ENCODE assay signal across 21 cellular contexts in the genomic region with DNA sequence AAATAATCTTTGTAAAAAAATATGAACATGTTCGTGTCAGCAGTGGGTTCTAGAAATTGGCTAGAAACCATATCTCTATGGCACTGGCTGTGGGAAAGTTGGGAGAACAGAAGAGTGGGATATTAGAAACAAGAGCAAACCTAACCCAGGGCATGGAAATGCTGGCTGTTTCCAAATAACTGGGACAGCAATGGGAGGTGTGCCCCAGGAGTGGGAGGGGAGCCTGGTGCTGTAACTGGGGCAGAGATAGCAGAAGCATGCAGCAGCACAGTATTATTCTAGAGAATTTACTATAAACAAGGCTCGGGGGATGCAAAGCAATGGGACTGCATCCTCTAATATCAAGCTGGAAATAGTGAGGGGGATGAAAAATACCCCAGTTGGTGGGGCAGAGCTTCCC.
"Had no signal": no experiment of that assay in that cellular context is flagged by ENCODE, and none has a peak within 500 bp of the region (broad histone marks: within the 10 kb centered on the region; RNA-seq: fewer than 3 reads in every experiment).

No MANE protein-coding gene starts in this region.

- DNase-seq: colonic mucosa; cortex of kidney; effector CD8-positive, alpha-beta T cell; effector memory CD8-positive, alpha-beta T cell; endodermal cell; erythroblast; foreskin keratinocyte; heart left ventricle; hypothalamus; immature natural killer cell; islet precursor cell; kidney; kidney glomerular epithelial cell; left colon; left ventricle myocardium inferior; lower lobe of right lung; mesenchymal stem cell; mucosa of descending colon had no signal

- ATAC-seq: effector memory CD8-positive, alpha-beta T cell; esophagus mucosa; foreskin keratinocyte; gastroesophageal sphincter; heart left ventricle; left colon; left lobe of liver; lower lobe of right lung; mucosa of descending colon had no signal
